9 cellular contexts compared by ENCODE assay signal in the genomic region with DNA sequence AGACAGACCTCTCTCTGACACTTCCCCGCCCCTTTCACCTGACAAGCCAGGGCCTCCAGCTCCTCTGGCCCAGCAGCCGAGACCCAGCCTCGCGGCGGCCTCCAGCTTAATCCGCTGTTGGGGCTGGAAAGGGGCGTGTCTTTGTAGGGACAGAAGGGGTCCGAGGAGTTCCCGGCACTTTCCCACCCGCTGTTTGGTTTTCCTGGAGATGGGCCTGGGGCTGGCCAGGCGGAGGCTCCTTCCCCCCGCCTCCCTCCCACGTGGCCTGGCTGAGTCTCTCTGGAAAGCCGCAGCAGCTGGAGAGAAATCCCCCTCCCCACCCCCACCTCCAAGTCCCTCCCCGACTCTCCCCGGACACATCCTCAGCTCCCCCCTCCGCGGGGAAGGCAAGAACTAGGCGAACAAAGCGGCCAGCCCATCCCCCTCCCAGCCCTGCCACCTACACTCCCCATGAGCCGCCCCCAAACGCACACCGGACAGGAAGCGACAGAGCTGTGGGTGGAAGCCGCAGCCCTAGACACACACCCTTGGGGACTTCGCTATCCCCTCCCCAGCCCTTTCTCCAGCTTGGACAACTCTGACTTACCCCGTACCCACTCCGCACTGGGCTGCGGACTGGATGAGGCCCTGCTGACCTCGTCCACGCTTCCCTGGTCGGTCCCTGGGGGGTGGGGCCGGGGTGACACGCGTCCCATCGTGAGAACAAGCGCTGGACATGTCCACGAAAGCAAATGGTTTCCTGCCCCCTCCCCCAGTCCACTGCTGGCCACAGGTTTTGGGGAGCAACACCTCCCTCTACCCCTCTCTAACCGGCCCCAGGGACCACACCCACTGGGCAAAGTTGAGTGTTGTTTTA. TPM values are rescaled to one million over a fixed set of nuclear protein-coding genes. Genes with fewer than 3 reads are reported as not detected.
DNase-seq lines count a peak whose midpoint lies in the region; ATAC-seq, FAIRE-seq and TF ChIP-seq lines count a peak whose summit lies in the region.
"Had no signal": no experiment of that assay in that cellular context is flagged by ENCODE, and none has a peak within 500 bp of the region (broad histone marks: within the 10 kb centered on the region; RNA-seq: fewer than 3 reads in every experiment).

No MANE protein-coding gene starts in this region.

- H4K12ac ChIP-seq in trophoblast cell (ENCODE audit: low read depth, low read length): peak overlapping the region; percentile 13

- no peak overlapping the region for H3K27ac Mint-ChIP-seq in activated T-helper 2 cell treated with anti-CD3 and anti-CD28 coated beads, Interferon-gamma antibody, Interleukin-2, Interleukin-4, amounts not matched to agents 10 μg/mL and 5 μg/mL and 100 μg/mL, durations not matched to agents 14 hours and 24 hours and 36 hours

- peak overlapping the region in 5 of 10 donors; percentile 23 to 62 (median 43) for H3K27ac ChIP-seq in heart right ventricle
- peak overlapping the region; percentile 6 for H3K27ac ChIP-seq in trophoblast cell (ENCODE audit: low read depth, low read length)

- peak overlapping the region; percentile 37 for H3K14ac ChIP-seq in trophoblast cell (ENCODE audit: low read length)

- ATAC-seq in heart right ventricle: peak; percentile 44 to 75 (median 58)
- ATAC-seq in GM21381 (IDR thresholded peaks at IDR 0.05; ENCODE audit: unreplicated experiment): no peak

- peak overlapping the region; percentile 13 for H4K8ac ChIP-seq in trophoblast cell (ENCODE audit: low read depth, low read length)

- POLR2A ChIA-PET in BJ (lab: Charles Lee): interaction anchor here (1.0 kb wide), 1 partner anchor 159 kb away, joined by 3 read pairs; no protein-coding TSS in a partner anchor

- no peak overlapping the region for H3K23ac ChIP-seq in trophoblast cell (ENCODE audit: low read length)

- CTCF ChIA-PET in BJ (lab: Yijun Ruan, JAX): interaction anchor here (0.6 to 6.4 kb wide), 6 partner anchors 9 to 246 kb away, joined by 3 to 50 read pairs (median 4); no protein-coding TSS in a partner anchor

- peak overlapping the region; percentile 47 for H3K9ac ChIP-seq in trophoblast cell (ENCODE audit: low read length)

- H2AK5ac ChIP-seq in trophoblast cell (ENCODE audit: low read length): no peak overlapping the region

- no peak overlapping the region for H2BK12ac ChIP-seq in trophoblast cell (ENCODE audit: low read length)

- H3K4ac ChIP-seq in trophoblast cell (ENCODE audit: low read depth, low read length): no peak overlapping the region

- H3K36me3 ChIP-seq in BJ (ENCODE audit: control insufficient read depth, insufficient read depth, low read length) (no peaks in the 10 kb centered on the region), heart right ventricle (no peaks in the 10 kb centered on the region), trophoblast cell (ENCODE audit: control insufficient read depth in 1 of 2, insufficient read depth in 2 of 2, low read length in 2 of 2) (no peaks in the 10 kb centered on the region)

- H3K18ac ChIP-seq in trophoblast cell (ENCODE audit: low read length): peak overlapping the region; percentile 8

- H2BK120ac ChIP-seq in trophoblast cell (ENCODE audit: insufficient read depth, low read length, poor library complexity): no peak overlapping the region

- H2AFZ ChIP-seq in trophoblast cell (ENCODE audit: insufficient read depth, low read length, poor library complexity): peak overlapping the region; percentile 21

- no peak overlapping the region for H2BK5ac ChIP-seq in trophoblast cell (ENCODE audit: low read depth, low read length, poor library complexity)

- intact Hi-C loops in activated T-helper 2 cell treated with anti-CD3 and anti-CD28 coated beads, Interferon-gamma antibody, Interleukin-2, Interleukin-4, amounts not matched to agents 10 μg/mL and 5 μg/mL and 100 μg/mL, durations not matched to agents 14 hours and 24 hours and 36 hours (cut with micrococcal nuclease): no loop called here
- intact Hi-C loops in heart right ventricle (cut with DNase I): no loop called here

- no peaks in the 10 kb centered on the region for H3K9me3 Mint-ChIP-seq in activated T-helper 2 cell treated with anti-CD3 and anti-CD28 coated beads, Interferon-gamma antibody, Interleukin-2, Interleukin-4, amounts not matched to agents 10 μg/mL and 5 μg/mL and 100 μg/mL, durations not matched to agents 14 hours and 24 hours and 36 hours

- H3K4me3 Mint-ChIP-seq in activated T-helper 2 cell treated with anti-CD3 and anti-CD28 coated beads, Interferon-gamma antibody, Interleukin-2, Interleukin-4, amounts not matched to agents 10 μg/mL and 5 μg/mL and 100 μg/mL, durations not matched to agents 14 hours and 24 hours and 36 hours (ENCODE audit: low read depth): peak overlapping the region; percentile 82

- no peaks in the 10 kb centered on the region for H3K9me3 ChIP-seq in heart right ventricle
- no peaks in the 10 kb centered on the region for H3K9me3 ChIP-seq in trophoblast cell (ENCODE audit: insufficient read depth, low read depth, low read length)

- H3K79me1 ChIP-seq in trophoblast cell (ENCODE audit: low read length): peaks cover 4% of the 10 kb centered on the region

- peaks cover 10% of the 10 kb centered on the region for H3K4me1 Mint-ChIP-seq in activated T-helper 2 cell treated with anti-CD3 and anti-CD28 coated beads, Interferon-gamma antibody, Interleukin-2, Interleukin-4, amounts not matched to agents 10 μg/mL and 5 μg/mL and 100 μg/mL, durations not matched to agents 14 hours and 24 hours and 36 hours (ENCODE audit: low read depth)

- 5 to 8% methylated on average over 39 of the region's 39 CpGs for WGBS in heart right ventricle, 2 donors
- WGBS in trophoblast cell (ENCODE audit: extremely low coverage, insufficient coverage, insufficient read length): no CpG with 5 or more reads among the region's 39 CpGs

- TF ChIP-seq POLR2A in H54 (IDR thresholded peaks at IDR 0.05; ENCODE audit: low read depth, low read length): peak; percentile 24; the same call in 1 of the 2 replicates

- peak overlapping the region; percentile 93 for H3K4me2 ChIP-seq in trophoblast cell (ENCODE audit: low read length)

- no peak for FAIRE-seq in H54 (lab: Jason Lieb, UNC)

- DNase-seq in BJ (ENCODE audit: low read depth): no peak
- DNase-seq in H54 (ENCODE audit: insufficient read length, low spot score): no peak
- DNase-seq in activated T-helper 2 cell treated with anti-CD3 and anti-CD28 coated beads, Interferon-gamma antibody, Interleukin-2, Interleukin-4, amounts not matched to agents 10 μg/mL and 5 μg/mL and 100 μg/mL, durations not matched to agents 14 hours and 24 hours and 36 hours (ENCODE audit: low spot score): no peak
- DNase-seq in heart right ventricle: peak; percentile 36 to 50
- DNase-seq in trophoblast cell: peak in 1 of 2 donors; percentile 17
- no peak for DNase-seq in inferior parietal cortex (ENCODE audit: extremely low spot score)
- DNase-seq in NCI-H2029 (lab: John Stamatoyannopoulos, UW): no peak

- H3K4me3 ChIP-seq in BJ (ENCODE audit: low read depth, low read length) (peak overlapping the region; percentile 55), heart right ventricle (peak overlapping the region; percentile 35 to 64 (median 53)), trophoblast cell (ENCODE audit: low read depth, low read length) (peak overlapping the region; percentile 77)

- no peaks in the 10 kb centered on the region for H3K36me3 Mint-ChIP-seq in activated T-helper 2 cell treated with anti-CD3 and anti-CD28 coated beads, Interferon-gamma antibody, Interleukin-2, Interleukin-4, amounts not matched to agents 10 μg/mL and 5 μg/mL and 100 μg/mL, durations not matched to agents 14 hours and 24 hours and 36 hours (ENCODE audit: low read depth)

- H4K91ac ChIP-seq in trophoblast cell (ENCODE audit: low read depth, low read length): peak overlapping the region; percentile 42

- H3K79me2 ChIP-seq in trophoblast cell (ENCODE audit: control insufficient read depth, insufficient read depth, low read length, poor library complexity): no peaks in the 10 kb centered on the region

- H3K27me3 ChIP-seq in BJ (ENCODE audit: control insufficient read depth, insufficient read depth, low read length): peaks cover 19% of the 10 kb centered on the region
- H3K27me3 ChIP-seq in heart right ventricle: peaks cover 0 to 59% (median 34%) of the 10 kb centered on the region in 7 donors
- peaks cover 14% of the 10 kb centered on the region for H3K27me3 ChIP-seq in trophoblast cell (ENCODE audit: insufficient read depth, low read length)

- H3K4me1 ChIP-seq in heart right ventricle (peaks cover 3 to 22% (median 11%) of the 10 kb centered on the region in 9 donors), trophoblast cell (ENCODE audit: control insufficient read depth in 1 of 2, insufficient read depth in 2 of 2, low read length in 2 of 2) (peaks cover 16 to 23% of the 10 kb centered on the region in 2 experiments)

- TF ChIP-seq CTCF in BJ (IDR thresholded peaks at IDR 0.05; ENCODE audit: insufficient read depth, low read depth, low read length): no peak
- TF ChIP-seq CTCF in heart right ventricle (IDR thresholded peaks at IDR 0.05): no peak

- peaks cover 73% of the 10 kb centered on the region for H3K27me3 Mint-ChIP-seq in activated T-helper 2 cell treated with anti-CD3 and anti-CD28 coated beads, Interferon-gamma antibody, Interleukin-2, Interleukin-4, amounts not matched to agents 10 μg/mL and 5 μg/mL and 100 μg/mL, durations not matched to agents 14 hours and 24 hours and 36 hours (ENCODE audit: low read depth)

RNA-seq across cellular contexts. Expression of gene IGDCC4, which starts 1.2 kb away (rescaled TPM):
- polyA plus RNA-seq in BJ (2011; rRNA removed) (1.1 and 1.2 TPM in 2 replicates), heart right ventricle (1 to 10 TPM in 1 of 2 donors, under 1 TPM in 1; 0.35 to 1.2 TPM)
- polyA minus RNA-seq in BJ (2011; rRNA and poly(A)+ RNA removed): 1.9 and 2.0 TPM in 2 replicates
- 0.18 and 0.39 TPM in 2 replicates for total RNA-seq in activated T-helper 2 cell treated with anti-CD3 and anti-CD28 coated beads, Interferon-gamma antibody, Interleukin-2, Interleukin-4, amounts not matched to agents 10 μg/mL and 5 μg/mL and 100 μg/mL, durations not matched to agents 14 hours and 24 hours and 36 hours
- 1 to 10 TPM in 5 of 10 donors, under 1 TPM in 5; 0.37 to 2.2 (median 0.94) TPM for total RNA-seq in heart right ventricle
- polyA plus RNA-seq in trophoblast cell (2013): 2.7 and 2.9 TPM in 2 replicates

RNA-seq across cellular contexts. Expression of gene IGDCC3, which starts 43.8 kb away (rescaled TPM):
- polyA plus RNA-seq in BJ (2011; rRNA removed) (not detected in 2 replicates), heart right ventricle (under 1 TPM in 1 of 2 donors, not detected in 1; under 0.01 TPM)
- polyA minus RNA-seq in BJ (2011; rRNA and poly(A)+ RNA removed): not detected in 2 replicates
- not detected in 2 replicates for total RNA-seq in activated T-helper 2 cell treated with anti-CD3 and anti-CD28 coated beads, Interferon-gamma antibody, Interleukin-2, Interleukin-4, amounts not matched to agents 10 μg/mL and 5 μg/mL and 100 μg/mL, durations not matched to agents 14 hours and 24 hours and 36 hours
- under 1 TPM in 7 of 10 donors, not detected in 3; 0.05 to 0.57 (median 0.16) TPM for total RNA-seq in heart right ventricle
- 144 and 157 TPM in 2 replicates for polyA plus RNA-seq in trophoblast cell (2013)
- total RNA-seq: pulmonary artery endothelial cell had no signal

Comparison
In these comparisons a context has a peak if more than half of its experiments do, and no peak if none do; other contexts are left out.
1. DNase-seq: peak in heart right ventricle (2 of 2); none in BJ (single experiment), H54 (single experiment), activated T-helper 2 cell treated with anti-CD3 and anti-CD28 coated beads, Interferon-gamma antibody, Interleukin-2, Interleukin-4, amounts not matched to agents 10 μg/mL and 5 μg/mL and 100 μg/mL, durations not matched to agents 14 hours and 24 hours and 36 hours (single experiment), inferior parietal cortex (single experiment) and NCI-H2029 (single experiment).
2. Peak in every context shown above with its lines, with median percentiles within 50 percentile points of each other: H3K4me3 ChIP-seq.